ENCODE assay signal across 24 cellular contexts in genomic region chr13:91148098-91148497, GRCh38.
A peak's percentile ranks its signal among the peaks of the same experiment; 100 is the strongest.
DNase-seq lines count a peak whose midpoint lies in the region; ATAC-seq, FAIRE-seq and TF ChIP-seq lines count a peak whose summit lies in the region.
"Had no signal": no experiment of that assay in that cellular context is flagged by ENCODE, and none has a peak within 500 bp of the region (broad histone marks: within the 10 kb centered on the region; RNA-seq: fewer than 3 reads in every experiment).

No MANE protein-coding gene starts in this region.

- ATAC-seq in HepG2, result no peak
- no peak for ATAC-seq in right lobe of liver
- ATAC-seq in K562, result no peak
- ATAC-seq: GM12878 had no signal

- H4K20me1 ChIP-seq in HepG2 (ENCODE audit: insufficient read depth, low read length) (no peaks in the 10 kb centered on the region), K562 (replicated peaks; ENCODE audit: control insufficient read depth, insufficient read depth, low read length) (no peaks in the 10 kb centered on the region)
- H4K20me1 ChIP-seq: BLaER1 had no signal

- H3K27ac ChIP-seq in HepG2 (ENCODE audit: extremely low read length, insufficient read depth, low read length), result no peak overlapping the region
- H3K27ac ChIP-seq in right lobe of liver, result no peak overlapping the region
- H3K27ac ChIP-seq in K562 (ENCODE audit: extremely low read depth, low read depth, low read length), result no peak overlapping the region
- H3K27ac ChIP-seq: 22Rv1, BLaER1 had no signal

- H3K4me3 ChIP-seq in HepG2 (replicated peaks in 1 of 3; ENCODE audit: insufficient read depth in 1 of 3, low read depth in 2 of 3, low read length in 3 of 3), result no peak overlapping the region
- no peak overlapping the region for H3K4me3 ChIP-seq in right lobe of liver
- H3K4me3 ChIP-seq in K562, result no peak overlapping the region
- H3K4me3 ChIP-seq: BLaER1, GM12878 had no signal

- H3K27me3 ChIP-seq in HepG2 (ENCODE audit: control insufficient read depth in 1 of 2, insufficient read depth in 2 of 2, low read length in 2 of 2) (no peaks in the 10 kb centered on the region), right lobe of liver (no peaks in the 10 kb centered on the region), K562 (ENCODE audit: control insufficient read depth in 2 of 2, insufficient read depth in 2 of 2, low read length in 2 of 2) (no peaks in the 10 kb centered on the region)
- H3K27me3 ChIP-seq: BE2C, BLaER1 had no signal

- 3% methylated on average over 1 of the region's 1 CpG for WGBS in HepG2 (ENCODE audit: low lambda C conversion rate)
- WGBS in right lobe of liver (ENCODE audit: insufficient coverage, low coverage, low lambda C conversion rate, missing lambda C conversion rate), result 75% methylated on average over 1 of the region's 1 CpG
- WGBS in K562 (ENCODE audit: insufficient coverage, low coverage, missing lambda C conversion rate), result 0% methylated on average over 1 of the region's 1 CpG

- POLR2A ChIA-PET in HepG2 (lab: Yijun Ruan, JAX), result no interaction called here
- POLR2A ChIA-PET in K562 (lab: Yijun Ruan, JAX), result no interaction called here

- H3K36me3 ChIP-seq in HepG2 (replicated peaks in 1 of 2; ENCODE audit: control insufficient read depth in 1 of 2, insufficient read depth in 2 of 2, low read length in 2 of 2) (no peaks in the 10 kb centered on the region), right lobe of liver (no peaks in the 10 kb centered on the region), K562 (ENCODE audit: control insufficient read depth, insufficient read depth, low read length) (no peaks in the 10 kb centered on the region)
- H3K36me3 ChIP-seq: BE2C, BLaER1 had no signal

- H3K4me1 ChIP-seq in HepG2 (ENCODE audit: insufficient read depth, low read length) (no peaks in the 10 kb centered on the region), right lobe of liver (no peaks in the 10 kb centered on the region), K562 (replicated peaks in 1 of 2; ENCODE audit: control insufficient read depth in 2 of 2, insufficient read depth in 2 of 2, low read length in 2 of 2) (no peaks in the 10 kb centered on the region)
- H3K4me1 ChIP-seq: BLaER1 had no signal

- intact Hi-C loops in HepG2 (cut with micrococcal nuclease; ENCODE audit: unreplicated experiment), result no loop called here
- intact Hi-C loops in right lobe of liver (cut with DNase I), result no loop called here
- intact Hi-C loops in K562 (cut with micrococcal nuclease), result no loop called here

- H3K4me2 ChIP-seq in HepG2 (ENCODE audit: low read depth, low read length), result no peak overlapping the region
- no peak overlapping the region for H3K4me2 ChIP-seq in K562 (ENCODE audit: insufficient read depth, low read length)
- H3K4me2 ChIP-seq: BLaER1 had no signal

- no peaks in the 10 kb centered on the region for H3K9me1 ChIP-seq in K562 (ENCODE audit: control insufficient read depth, insufficient read depth, low read length)

- DNase-seq in HepG2 (ENCODE audit: low spot score) (no peak), right lobe of liver (no peak), K562 (ENCODE audit: extremely low read depth in 1 of 4, low spot score in 3 of 4) (no peak), SHP77 treated with DMSO at 0.1 percent for 48 hours (lab: John Stamatoyannopoulos, UW) (no peak), foreskin melanocyte (no peak)
- DNase-seq: ACHN; BE2C; C1 segment of cervical spinal cord; CD4-positive, alpha-beta memory T cell; CD4-positive, CD25-positive, alpha-beta regulatory T cell; CD8-positive, alpha-beta memory T cell; COR-L47; DMS 273 treated with DMSO at 0.1 percent for 48 hours; DMS153; DMS53; DMS79; DND-41; EL; GDM1 had no signal

- H3K9ac ChIP-seq in HepG2 (ENCODE audit: insufficient read depth, low read depth, low read length), result no peak overlapping the region
- H3K9ac ChIP-seq in K562 (ENCODE audit: insufficient read depth in 1 of 2, low read depth in 2 of 2, low read length in 2 of 2), result no peak overlapping the region
- H3K9ac ChIP-seq: BLaER1 had no signal

- TF ChIP-seq RAD21 in HepG2 (CRISPR knock-in tag; IDR thresholded peaks at IDR 0.05) (no peak), K562 (CRISPR knock-in tag; conservative IDR thresholded peaks at IDR 0.05 in 1 of 2, IDR thresholded peaks at IDR 0.05 in 1 of 2) (no peak)

- FAIRE-seq in HepG2 (lab: Jason Lieb, UNC), result no peak
- no peak for FAIRE-seq in K562 (lab: Jason Lieb, UNC)
- FAIRE-seq: GM12878, GM12892, GM18507 had no signal

- H2AFZ ChIP-seq in HepG2 (ENCODE audit: low read length) (no peak overlapping the region), K562 (ENCODE audit: low read depth, low read length) (no peak overlapping the region)

- in situ Hi-C loops in HepG2 (cut with HindIII; ENCODE audit: extremely low pct_ligation_motif_present, low pct_unique_long_range_greater_than_20kb) (no loop called here), K562 (cut with MboI) (no loop called here)

- CTCF ChIA-PET in HepG2 (lab: Yijun Ruan, JAX; ENCODE audit: low intra/inter-chr PET ratio, low total read pairs), result no interaction called here
- CTCF ChIA-PET in K562 (lab: Yijun Ruan, JAX; ENCODE audit: low intra/inter-chr PET ratio), result interaction anchor here (0.7 kb wide), 1 partner anchor 265 kb away, joined by 4 read pairs; no protein-coding TSS in a partner anchor

- H3K9me3 ChIP-seq in HepG2 (ENCODE audit: low read length) (no peaks in the 10 kb centered on the region), right lobe of liver (no peaks in the 10 kb centered on the region), K562 (replicated peaks; ENCODE audit: control insufficient read depth, insufficient read depth, low read depth, low read length) (no peaks in the 10 kb centered on the region)
- H3K9me3 ChIP-seq: BE2C, BLaER1 had no signal

- no peak for TF ChIP-seq POLR2A in HepG2 (IDR thresholded peaks at IDR 0.05; ENCODE audit: insufficient read depth in 1 of 2, low read depth in 2 of 2, low read length in 2 of 2)
- no peak for TF ChIP-seq POLR2A in right lobe of liver (IDR thresholded peaks at IDR 0.05)
- no peak for TF ChIP-seq POLR2A in K562 (conservative IDR thresholded peaks at IDR 0.05)

- H3K79me2 ChIP-seq in HepG2 (ENCODE audit: insufficient read depth, low read length) (no peaks in the 10 kb centered on the region), K562 (ENCODE audit: control insufficient read depth, insufficient read depth, low read length) (no peaks in the 10 kb centered on the region)

- TF ChIP-seq CTCF in HepG2 (CRISPR knock-in tag; IDR thresholded peaks at IDR 0.05) (no peak), right lobe of liver (IDR thresholded peaks at IDR 0.05) (no peak), K562 (IDR thresholded peaks at IDR 0.05 in 2 of 3, conservative IDR thresholded peaks at IDR 0.05 in 1 of 3; ENCODE audit: insufficient read depth in 2 of 3, low read depth in 1 of 3, low read length in 3 of 3) (no peak)

- BruUV-seq in HepG2 (replicated peaks; lab: Mats Ljungman, UMichigan) (no TSS peak), K562 (replicated peaks; lab: Mats Ljungman, UMichigan) (no TSS peak)

- TF ChIP-seq EP300 in HepG2 (IDR thresholded peaks at IDR 0.05; ENCODE audit: low read depth in 2 of 2, low read length in 2 of 2) (no peak), HepG2 (CRISPR knock-in tag; IDR thresholded peaks at IDR 0.05; ENCODE audit: borderline replicate concordance) (no peak), K562 (IDR thresholded peaks at IDR 0.05; ENCODE audit: low read length) (no peak)

TF ChIP-seq in HepG2, 621 proteins besides CTCF, POLR2A, EP300 and RAD21:
- TF ChIP-seq MAFF (IDR thresholded peaks at IDR 0.05; ENCODE audit: low read depth, low read length), result peak; percentile 59; the same call in 1 of the 2 replicates
- TF ChIP-seq ZNF790 (CRISPR knock-in tag; IDR thresholded peaks at IDR 0.05; ENCODE audit: borderline replicate concordance), result no peak
- TF ChIP-seq, protein P1, sequence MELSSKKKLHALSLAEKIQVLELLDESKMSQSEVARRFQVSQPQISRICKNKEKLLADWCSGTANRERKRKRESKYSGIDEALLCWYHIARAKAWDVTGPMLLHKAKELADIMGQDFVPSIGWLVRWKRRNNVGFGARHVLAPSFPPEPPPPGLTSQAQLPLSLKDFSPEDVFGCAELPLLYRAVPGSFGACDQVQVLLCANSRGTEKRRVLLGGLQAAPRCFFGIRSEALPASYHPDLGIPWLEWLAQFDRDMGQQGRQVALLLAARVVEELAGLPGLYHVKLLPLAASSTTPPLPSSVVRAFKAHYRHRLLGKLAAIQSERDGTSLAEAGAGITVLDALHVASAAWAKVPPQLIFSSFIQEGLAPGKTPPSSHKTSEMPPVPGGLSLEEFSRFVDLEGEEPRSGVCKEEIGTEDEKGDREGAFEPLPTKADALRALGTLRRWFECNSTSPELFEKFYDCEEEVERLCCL (CRISPR knock-in tag; IDR thresholded peaks at IDR 0.05; ENCODE audit: borderline replicate concordance), result no peak
- peak; percentile 26 to 72; a peak in 2 of 4 replicates for TF ChIP-seq MAFK (conservative IDR thresholded peaks at IDR 0.05 in 1 of 2, IDR thresholded peaks at IDR 0.05 in 1 of 2; ENCODE audit: low read length in 2 of 2)
TF ChIP-seq in HepG2: peak in this region for 2.

TF ChIP-seq in K562, 482 proteins besides CTCF, POLR2A, EP300 and RAD21 (continues in another document):
- peak; percentile 75 for TF ChIP-seq MAFK (IDR thresholded peaks at IDR 0.05; ENCODE audit: low read length)
- no peak for TF ChIP-seq E2F3 (CRISPR knock-in tag; IDR thresholded peaks at IDR 0.05)
- no peak for TF ChIP-seq ZNF740 (CRISPR knock-in tag; IDR thresholded peaks at IDR 0.05)
- TF ChIP-seq ZNF740 (tag; IDR thresholded peaks at IDR 0.05), result no peak
- no peak for TF ChIP-seq ZBED1 (IDR thresholded peaks at IDR 0.05)
- no peak for TF ChIP-seq KAT8 (IDR thresholded peaks at IDR 0.05; ENCODE audit: low read depth)
- no peak for TF ChIP-seq RFX7 (CRISPR knock-in tag; IDR thresholded peaks at IDR 0.05)
- TF ChIP-seq, protein P2, sequence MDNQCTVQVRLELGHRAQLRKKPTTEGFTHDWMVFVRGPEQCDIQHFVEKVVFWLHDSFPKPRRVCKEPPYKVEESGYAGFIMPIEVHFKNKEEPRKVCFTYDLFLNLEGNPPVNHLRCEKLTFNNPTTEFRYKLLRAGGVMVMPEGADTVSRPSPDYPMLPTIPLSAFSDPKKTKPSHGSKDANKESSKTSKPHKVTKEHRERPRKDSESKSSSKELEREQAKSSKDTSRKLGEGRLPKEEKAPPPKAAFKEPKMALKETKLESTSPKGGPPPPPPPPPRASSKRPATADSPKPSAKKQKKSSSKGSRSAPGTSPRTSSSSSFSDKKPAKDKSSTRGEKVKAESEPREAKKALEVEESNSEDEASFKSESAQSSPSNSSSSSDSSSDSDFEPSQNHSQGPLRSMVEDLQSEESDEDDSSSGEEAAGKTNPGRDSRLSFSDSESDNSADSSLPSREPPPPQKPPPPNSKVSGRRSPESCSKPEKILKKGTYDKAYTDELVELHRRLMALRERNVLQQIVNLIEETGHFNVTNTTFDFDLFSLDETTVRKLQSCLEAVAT (IDR thresholded peaks at IDR 0.05), result no peak

Comparison
In these comparisons a context has a peak if more than half of its experiments do, and no peak if none do; other contexts are left out.
1. Of the 241 proteins assayed by ChIP-seq in both HepG2 and K562: peak only in HepG2: none; only in K562: MAFG; in both: MAFF and MAFK; in neither: 238.